ENCODE assay signal across 1 cellular context in the genomic region with DNA sequence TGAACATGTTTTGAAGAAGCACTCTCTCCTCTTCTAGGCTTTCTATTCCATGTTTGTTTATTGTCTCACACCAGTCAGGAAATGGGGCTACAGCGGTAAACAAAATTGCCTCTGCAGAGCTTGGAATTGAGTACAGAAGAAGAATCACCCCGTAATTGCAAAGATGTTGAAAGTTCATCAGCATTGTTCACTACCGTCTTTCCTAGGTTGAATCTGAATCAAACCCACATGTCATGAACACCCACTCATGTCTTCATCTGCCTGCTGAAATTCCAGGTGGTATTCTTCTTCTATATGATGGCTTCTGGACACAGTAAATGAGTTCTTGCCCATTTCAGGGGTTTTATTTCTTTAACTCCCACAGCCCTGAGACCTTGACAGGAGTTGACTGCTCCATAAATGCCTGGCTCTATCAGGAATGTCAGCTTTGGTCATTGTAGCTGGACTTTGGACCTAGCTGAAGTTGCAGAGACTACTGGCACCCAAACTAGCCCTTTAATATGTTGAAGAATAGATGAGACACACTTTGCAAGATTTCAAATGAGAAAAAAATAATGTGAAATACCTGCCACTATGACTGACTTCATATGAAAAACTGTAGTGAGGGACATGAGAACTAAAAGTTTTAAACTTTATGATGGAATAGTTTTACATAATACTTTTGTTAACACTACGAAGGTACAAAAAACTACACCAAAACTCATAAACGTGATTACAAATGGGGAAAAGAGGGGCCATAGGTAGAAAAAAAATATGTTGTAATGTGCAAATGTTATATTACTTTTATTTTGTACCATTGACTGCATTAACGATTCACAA.
TF ChIP-seq lines count a peak whose summit lies in the region.

No MANE protein-coding gene starts in this region.

TF ChIP-seq in HepG2, 621 proteins besides CTCF, POLR2A, EP300 and RAD21 (continued from another document and continues in another):
- TF ChIP-seq JUND (CRISPR knock-in tag; IDR thresholded peaks at IDR 0.05) (no peak), HNRNPH1 (optimal IDR thresholded peaks at IDR 0.05; ENCODE audit: low read depth, low read length) (no peak), MED8 (CRISPR knock-in tag; IDR thresholded peaks at IDR 0.05; ENCODE audit: insufficient replicate concordance) (no peak), EZH2 (conservative IDR thresholded peaks at IDR 0.05; ENCODE audit: low read depth, low read length) (no peak), UBTF (CRISPR knock-in tag; IDR thresholded peaks at IDR 0.05) (no peak), WIZ (CRISPR knock-in tag; IDR thresholded peaks at IDR 0.05) (peak; percentile 91; the same call in 1 of the 2 replicates), AKAP8 (CRISPR knock-in tag; IDR thresholded peaks at IDR 0.05) (no peak), CAMTA2 (CRISPR knock-in tag; IDR thresholded peaks at IDR 0.05; ENCODE audit: borderline replicate concordance) (no peak), CCDC6 (CRISPR knock-in tag; IDR thresholded peaks at IDR 0.05) (no peak), RFX3 (CRISPR knock-in tag; IDR thresholded peaks at IDR 0.05) (no peak), ZBTB38 (CRISPR knock-in tag; IDR thresholded peaks at IDR 0.05) (no peak), ZNF512B (CRISPR knock-in tag; IDR thresholded peaks at IDR 0.05; ENCODE audit: borderline replicate concordance) (peak; percentile 50; the same call in 1 of the 2 replicates), ZNF878 (CRISPR knock-in tag; IDR thresholded peaks at IDR 0.05) (no peak), ZNF687 (CRISPR knock-in tag; IDR thresholded peaks at IDR 0.05) (no peak), ZNF317 (CRISPR knock-in tag; IDR thresholded peaks at IDR 0.05) (peak; percentile 66; the same call in 1 of the 2 replicates), ATF7 (IDR thresholded peaks at IDR 0.05) (no peak), ATF7 (CRISPR knock-in tag; IDR thresholded peaks at IDR 0.05) (no peak), KLF9 (CRISPR knock-in tag; IDR thresholded peaks at IDR 0.05; ENCODE audit: low read depth) (no peak), ZNF205 (CRISPR knock-in tag; IDR thresholded peaks at IDR 0.05) (peak; percentile 71; the same call in 1 of the 2 replicates), EED (CRISPR knock-in tag; IDR thresholded peaks at IDR 0.05) (no peak; the same call in 1 of the 2 replicates), ELF3 (CRISPR knock-in tag; IDR thresholded peaks at IDR 0.05) (peak; percentile 39; the same call in 1 of the 2 replicates), HCFC1 (IDR thresholded peaks at IDR 0.05; ENCODE audit: low read depth, low read length) (no peak), TEAD3 (CRISPR knock-in tag; optimal IDR thresholded peaks at IDR 0.05; ENCODE audit: borderline replicate concordance) (peak; percentile 93), NFKB2 (CRISPR knock-in tag; IDR thresholded peaks at IDR 0.05; ENCODE audit: borderline replicate concordance) (no peak), MLX (CRISPR knock-in tag; IDR thresholded peaks at IDR 0.05) (no peak), ZFAT (CRISPR knock-in tag; conservative IDR thresholded peaks at IDR 0.05) (no peak), MAF1 (CRISPR knock-in tag; IDR thresholded peaks at IDR 0.05; ENCODE audit: borderline replicate concordance) (no peak), SMAD3 (CRISPR knock-in tag; IDR thresholded peaks at IDR 0.05) (no peak), ZSCAN30 (CRISPR knock-in tag; IDR thresholded peaks at IDR 0.05) (no peak), ONECUT2 (CRISPR knock-in tag; IDR thresholded peaks at IDR 0.05) (no peak), RERE (CRISPR knock-in tag; IDR thresholded peaks at IDR 0.05; ENCODE audit: low read depth) (no peak), SALL1 (CRISPR knock-in tag; IDR thresholded peaks at IDR 0.05) (peak; percentile 49; the same call in 1 of the 2 replicates), ZNF501 (CRISPR knock-in tag; IDR thresholded peaks at IDR 0.05) (0 out of 2 replicates have a peak, but pooled peaks have one; percentile 32)
- TF ChIP-seq, protein P1, sequence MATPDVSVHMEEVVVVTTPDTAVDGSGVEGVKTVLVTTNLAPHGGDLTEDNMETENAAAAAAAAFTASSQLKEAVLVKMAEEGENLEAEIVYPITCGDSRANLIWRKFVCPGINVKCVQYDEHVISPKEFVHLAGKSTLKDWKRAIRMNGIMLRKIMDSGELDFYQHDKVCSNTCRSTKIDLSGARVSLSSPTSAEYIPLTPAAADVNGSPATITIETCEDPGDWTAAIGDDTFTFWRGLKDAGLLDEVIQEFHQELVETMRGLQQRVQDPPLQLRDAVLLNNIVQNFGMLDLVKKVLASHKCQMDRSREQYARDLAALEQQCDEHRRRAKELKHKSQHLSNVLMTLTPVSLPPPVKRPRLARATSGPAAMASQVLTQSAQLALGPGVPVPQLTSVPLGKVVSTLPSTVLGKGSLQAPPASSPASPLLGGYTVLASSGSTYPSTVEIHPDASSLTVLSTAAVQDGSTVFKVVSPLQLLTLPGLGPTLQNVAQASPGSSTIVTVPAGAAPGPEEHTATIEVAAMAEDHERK (CRISPR knock-in tag; IDR thresholded peaks at IDR 0.05; ENCODE audit: low read depth), result no peak
- TF ChIP-seq, protein P2, sequence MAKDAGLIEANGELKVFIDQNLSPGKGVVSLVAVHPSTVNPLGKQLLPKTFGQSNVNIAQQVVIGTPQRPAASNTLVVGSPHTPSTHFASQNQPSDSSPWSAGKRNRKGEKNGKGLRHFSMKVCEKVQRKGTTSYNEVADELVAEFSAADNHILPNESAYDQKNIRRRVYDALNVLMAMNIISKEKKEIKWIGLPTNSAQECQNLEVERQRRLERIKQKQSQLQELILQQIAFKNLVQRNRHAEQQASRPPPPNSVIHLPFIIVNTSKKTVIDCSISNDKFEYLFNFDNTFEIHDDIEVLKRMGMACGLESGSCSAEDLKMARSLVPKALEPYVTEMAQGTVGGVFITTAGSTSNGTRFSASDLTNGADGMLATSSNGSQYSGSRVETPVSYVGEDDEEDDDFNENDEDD (CRISPR knock-in tag; IDR thresholded peaks at IDR 0.05; ENCODE audit: borderline replicate concordance), result no peak
- TF ChIP-seq, protein P3, sequence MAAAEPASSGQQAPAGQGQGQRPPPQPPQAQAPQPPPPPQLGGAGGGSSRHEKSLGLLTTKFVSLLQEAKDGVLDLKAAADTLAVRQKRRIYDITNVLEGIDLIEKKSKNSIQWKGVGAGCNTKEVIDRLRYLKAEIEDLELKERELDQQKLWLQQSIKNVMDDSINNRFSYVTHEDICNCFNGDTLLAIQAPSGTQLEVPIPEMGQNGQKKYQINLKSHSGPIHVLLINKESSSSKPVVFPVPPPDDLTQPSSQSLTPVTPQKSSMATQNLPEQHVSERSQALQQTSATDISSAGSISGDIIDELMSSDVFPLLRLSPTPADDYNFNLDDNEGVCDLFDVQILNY (CRISPR knock-in tag; conservative IDR thresholded peaks at IDR 0.05), result no peak
- TF ChIP-seq, protein P4, sequence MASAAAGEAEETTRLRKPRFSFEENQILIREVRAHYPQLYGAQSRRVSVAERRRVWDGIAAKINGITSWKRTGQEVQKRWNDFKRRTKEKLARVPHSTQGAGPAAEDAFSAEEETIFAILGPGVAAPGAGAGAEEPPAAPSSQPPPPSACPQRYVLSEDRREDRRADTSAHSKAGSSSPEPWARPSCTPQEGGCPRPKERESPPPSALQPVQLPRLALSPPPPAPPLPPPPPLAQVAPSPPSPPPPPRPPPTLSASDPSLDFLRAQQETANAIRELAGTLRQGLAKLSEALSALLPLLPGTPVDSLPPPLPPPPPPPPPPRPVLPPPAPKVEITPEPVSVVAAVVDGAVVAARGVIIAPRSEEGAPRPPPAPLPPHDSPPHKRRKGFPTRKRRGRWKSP (CRISPR knock-in tag; IDR thresholded peaks at IDR 0.05), result no peak
